10 cellular contexts compared by ENCODE assay signal in genomic region chr10:124727389-124727960, GRCh38. TPM values are rescaled to one million over a fixed set of nuclear protein-coding genes. Genes with fewer than 3 reads are reported as not detected.
DNase-seq lines count a peak whose midpoint lies in the region; ATAC-seq and TF ChIP-seq lines count a peak whose summit lies in the region.
"Had no signal": no experiment of that assay in that cellular context is flagged by ENCODE, and none has a peak within 500 bp of the region (broad histone marks: within the 10 kb centered on the region; RNA-seq: fewer than 3 reads in every experiment).

No MANE protein-coding gene starts in this region.

- peak overlapping the region; percentile 87 to 94 (median 91) for H3K27ac Mint-ChIP-seq in CD14-positive monocyte
- peak overlapping the region; percentile 90 to 91 for H3K27ac Mint-ChIP-seq in T-cell

- H3K4me3 Mint-ChIP-seq in CD14-positive monocyte, result no peak overlapping the region
- peak overlapping the region in 2 of 3 donors; percentile 58 to 79 for H3K4me3 Mint-ChIP-seq in T-cell

- H3K27ac ChIP-seq in esophagus squamous epithelium, result peak overlapping the region; percentile 58 to 95 (median 86)

- H3K4me1 Mint-ChIP-seq in CD14-positive monocyte, result peaks cover 66% of the 10 kb centered on the region
- peaks cover 85 to 100% (median 98%) of the 10 kb centered on the region in 3 donors for H3K4me1 Mint-ChIP-seq in T-cell

- H3K36me3 Mint-ChIP-seq in CD14-positive monocyte, result peaks cover 43% of the 10 kb centered on the region in 2 donors
- peaks cover 11% of the 10 kb centered on the region for H3K36me3 Mint-ChIP-seq in T-cell

- POLR2A ChIA-PET in T-cell (lab: Charles Lee), result interaction anchor here in 1 of 2 donors (0.6 kb wide), 1 partner anchor 41 kb away, joined by 3 read pairs; no protein-coding TSS in a partner anchor

- H3K4me1 ChIP-seq in esophagus squamous epithelium, result peaks cover 51 to 99% (median 75%) of the 10 kb centered on the region in 3 donors

- intact Hi-C loops in CD14-positive monocyte (cut with micrococcal nuclease) (no loop called here), esophagus squamous epithelium (cut with DNase I) (no loop called here), sciatic nerve (cut with DNase I) (no loop called here)

- H3K27me3 Mint-ChIP-seq in CD14-positive monocyte (ENCODE audit: low read depth in 3 of 3) (no peaks in the 10 kb centered on the region), T-cell (no peaks in the 10 kb centered on the region)

- CTCF ChIA-PET in T-cell (lab: Charles Lee), result interaction anchor here (2.1 to 7.7 kb wide), 2 partner anchors 10 to 15 kb away, joined by 13 to 70 read pairs; no protein-coding TSS in a partner anchor

- no peak overlapping the region for H3K4me3 ChIP-seq in esophagus squamous epithelium

- TF ChIP-seq CTCF in CD14-positive monocyte (IDR thresholded peaks at IDR 0.05), result no peak
- TF ChIP-seq CTCF in esophagus squamous epithelium (IDR thresholded peaks at IDR 0.05), result no peak

- no peak for TF ChIP-seq POLR2A in esophagus squamous epithelium (IDR thresholded peaks at IDR 0.05)

- H3K36me3 ChIP-seq in esophagus squamous epithelium, result peaks cover 0 to 29% (median 0%) of the 10 kb centered on the region in 3 donors

- H3K27me3 ChIP-seq in esophagus squamous epithelium, result no peaks in the 10 kb centered on the region

- ATAC-seq in T-cell (replicated peaks in 1 of 4) (no peak), sciatic nerve (no peak), GM21423 (IDR thresholded peaks at IDR 0.05; ENCODE audit: unreplicated experiment) (no peak), HG03175 (IDR thresholded peaks at IDR 0.05; ENCODE audit: unreplicated experiment) (no peak)

- no peaks in the 10 kb centered on the region for H3K9me3 ChIP-seq in esophagus squamous epithelium

- WGBS in esophagus squamous epithelium, 2 donors, result 64 to 77% methylated on average over 6 of the region's 6 CpGs

- H3K9me3 Mint-ChIP-seq in CD14-positive monocyte (peaks cover 0 to 2% (median 0%) of the 10 kb centered on the region in 7 donors), T-cell (no peaks in the 10 kb centered on the region)

- DNase-seq in CD14-positive monocyte (ENCODE audit: low spot score) (no peak), T-cell (peak in 1 of 34 experiments; percentile 13), esophagus squamous epithelium (lab: John Stamatoyannopoulos, UW) (no peak), sciatic nerve (ENCODE audit: low spot score) (peak; percentile 31), NCI-H748 treated with DMSO at 0.1 percent for 48 hours (lab: John Stamatoyannopoulos, UW) (no peak), MV-4-11 (lab: John Stamatoyannopoulos, UW) (no peak)
- DNase-seq: NCI-H1694 treated with DMSO at 0.1 percent for 48 hours; stimulated activated CD4-positive, alpha-beta T cell treated with anti-CD3 and anti-CD28 coated beads, Interleukin-4, amount 100 ng/mL, for 4 hours had no signal

RNA-seq across cellular contexts. Expression of gene FAM53B, which starts 16.7 kb away (rescaled TPM):
- polyA plus RNA-seq in CD14-positive monocyte, result 10 to 100 TPM in 1 of 2 donors, 1 to 10 TPM in 1; 5.8 to 12.6 TPM
- total RNA-seq in T-cell, result 10 to 100 TPM; 39.3 to 86.5 (median 52.3) TPM
- 10 to 100 TPM; 27.4 to 54.2 (median 31.5) TPM for total RNA-seq in esophagus squamous epithelium
- total RNA-seq in sciatic nerve, result 48.0 TPM

Comparison
In these comparisons a context has a peak if more than half of its experiments do, and no peak if none do; other contexts are left out.
1. H3K4me3 Mint-ChIP-seq: peak in T-cell (2 of 3); none in CD14-positive monocyte (0 of 2).